1 cellular context compared by ENCODE assay signal in the genomic region with DNA sequence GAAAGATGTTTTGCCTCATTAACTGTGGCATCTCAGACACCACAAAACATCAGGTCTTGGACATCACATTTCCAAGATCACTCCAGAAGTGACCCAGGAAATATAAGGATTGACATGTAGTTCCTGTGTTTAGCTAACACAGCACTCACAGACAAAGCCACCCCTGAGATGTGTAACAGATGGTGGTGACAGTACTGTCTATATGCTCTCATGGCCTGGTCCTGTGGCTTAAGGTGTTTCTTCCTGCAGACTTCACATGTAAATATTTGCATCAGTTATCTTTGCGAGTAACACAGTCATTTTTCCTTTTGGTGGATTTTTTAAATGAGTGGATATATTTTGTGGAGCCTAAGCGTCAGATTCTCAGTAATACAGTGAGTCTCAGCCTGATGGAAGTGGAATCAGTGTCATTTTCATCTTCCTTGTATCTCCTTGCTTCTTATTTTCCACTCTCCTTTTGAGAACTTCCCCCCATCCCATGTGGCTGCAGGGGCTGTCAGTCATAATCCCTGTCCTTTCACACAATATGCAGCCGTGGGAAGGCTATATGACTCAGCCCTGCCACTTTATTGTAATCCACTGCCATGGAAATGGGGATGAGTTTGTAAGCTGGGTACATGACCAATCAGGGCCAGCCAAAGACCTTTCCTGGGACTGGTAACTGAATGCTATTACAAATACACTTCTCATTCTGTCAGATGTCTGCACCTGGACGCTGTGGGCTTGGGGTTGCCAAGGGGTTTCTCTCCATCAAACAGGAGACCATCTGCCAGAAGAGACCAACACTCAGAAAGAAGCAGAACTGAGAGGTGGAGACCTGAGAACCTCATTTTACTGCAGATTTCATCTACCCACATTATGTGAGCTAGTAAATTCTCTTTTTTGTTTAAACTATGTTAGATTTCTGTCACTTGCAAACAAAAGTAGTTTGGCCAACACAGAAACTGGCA.
TF ChIP-seq lines count a peak whose summit lies in the region.

No MANE protein-coding gene starts in this region.

TF ChIP-seq in GM12878, 131 proteins besides CTCF, POLR2A, EP300 and RAD21:
- TF ChIP-seq SMC3 (IDR thresholded peaks at IDR 0.05; ENCODE audit: borderline replicate concordance, low read length) = no peak
- TF ChIP-seq, protein P1, sequence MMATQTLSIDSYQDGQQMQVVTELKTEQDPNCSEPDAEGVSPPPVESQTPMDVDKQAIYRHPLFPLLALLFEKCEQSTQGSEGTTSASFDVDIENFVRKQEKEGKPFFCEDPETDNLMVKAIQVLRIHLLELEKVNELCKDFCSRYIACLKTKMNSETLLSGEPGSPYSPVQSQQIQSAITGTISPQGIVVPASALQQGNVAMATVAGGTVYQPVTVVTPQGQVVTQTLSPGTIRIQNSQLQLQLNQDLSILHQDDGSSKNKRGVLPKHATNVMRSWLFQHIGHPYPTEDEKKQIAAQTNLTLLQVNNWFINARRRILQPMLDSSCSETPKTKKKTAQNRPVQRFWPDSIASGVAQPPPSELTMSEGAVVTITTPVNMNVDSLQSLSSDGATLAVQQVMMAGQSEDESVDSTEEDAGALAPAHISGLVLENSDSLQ (IDR thresholded peaks at IDR 0.05) = peak; percentile 48; the same call in 1 of the 2 replicates
